8 cellular contexts compared by ENCODE assay signal in genomic region chr5:132422720-132423442, GRCh38. TPM values are rescaled to one million over a fixed set of nuclear protein-coding genes. Genes with fewer than 3 reads are reported as not detected.
DNase-seq lines count a peak whose midpoint lies in the region; ATAC-seq, FAIRE-seq and TF ChIP-seq lines count a peak whose summit lies in the region.

No MANE protein-coding gene starts in this region.

- no peaks in the 10 kb centered on the region for H4K20me1 ChIP-seq in PC-9 (ENCODE audit: insufficient read depth)

- no peak for DNase-seq in GM12892 (ENCODE audit: insufficient read length)
- DNase-seq in PC-9, result peak in 1 of 2 experiments; percentile 83
- no peak for DNase-seq in RCC 7860 (ENCODE audit: low spot score)
- no peak for DNase-seq in NCI-H2171 (lab: John Stamatoyannopoulos, UW)
- no peak for DNase-seq in A172 (ENCODE audit: low spot score)

- POLR2A ChIA-PET in PC-9 (lab: Charles Lee; ENCODE audit: unreplicated experiment), result interaction anchor here (0.6 to 1.3 kb wide), 3 partner anchors 12 to 58 kb away, joined by 3 to 10 read pairs (median 9); no protein-coding TSS in a partner anchor

- peak; percentile 56; the same call in 1 of the 2 replicates for TF ChIP-seq POLR2A in GM12892 (IDR thresholded peaks at IDR 0.05; ENCODE audit: low read depth, low read length)

- H3K9me3 ChIP-seq in PC-9 (ENCODE audit: insufficient read depth, low read depth), result no peaks in the 10 kb centered on the region
- no peaks in the 10 kb centered on the region for H3K9me3 ChIP-seq in skeletal muscle tissue (ENCODE audit: control insufficient read depth in 3 of 3, low read length in 3 of 3)

- CTCF ChIA-PET in PC-9 (lab: Charles Lee), result no interaction called here

- H3K79me2 ChIP-seq in PC-9 (ENCODE audit: low read depth), result no peaks in the 10 kb centered on the region

- peaks cover 23% of the 10 kb centered on the region for H3F3A ChIP-seq in PC-9 (ENCODE audit: insufficient read depth, low read depth)

- H3K27ac ChIP-seq in PC-9 (peak overlapping the region; percentile 49), skeletal muscle tissue (ENCODE audit: low read depth, low read length) (peak overlapping the region; percentile 75)

- peak overlapping the region; percentile 23 to 71 (median 45) for H3K9ac ChIP-seq in skeletal muscle tissue (ENCODE audit: low read depth in 1 of 3, low read length in 3 of 3)

- no peak overlapping the region for H2AFZ ChIP-seq in PC-9

- H3K36me3 ChIP-seq in PC-9 (ENCODE audit: low read depth) (no peaks in the 10 kb centered on the region), skeletal muscle tissue (ENCODE audit: control insufficient read depth in 3 of 3, insufficient read depth in 3 of 3, low read length in 3 of 3) (peaks cover 5 to 13% (median 5%) of the 10 kb centered on the region in 3 donors)

- ATAC-seq in HG02678 (IDR thresholded peaks at IDR 0.05; ENCODE audit: unreplicated experiment) (peak; percentile 40), esophagus mucosa (peak; percentile 65)

- FAIRE-seq in GM12892 (lab: Jason Lieb, UNC) (peak; percentile 95), RCC 7860 (lab: Jason Lieb, UNC) (no peak)

- no peaks in the 10 kb centered on the region for H3K27me3 ChIP-seq in PC-9 (ENCODE audit: insufficient read depth, low read depth)
- no peaks in the 10 kb centered on the region for H3K27me3 ChIP-seq in skeletal muscle tissue (ENCODE audit: control insufficient read depth in 3 of 3, insufficient read depth in 3 of 3, low read length in 3 of 3)

- H3K4me3 ChIP-seq in PC-9, result no peak overlapping the region
- peak overlapping the region; percentile 29 to 42 (median 41) for H3K4me3 ChIP-seq in skeletal muscle tissue (ENCODE audit: low read length in 3 of 3)

- H3K4me1 ChIP-seq in PC-9 (replicated peaks; ENCODE audit: insufficient read depth) (peaks cover 75% of the 10 kb centered on the region), skeletal muscle tissue (ENCODE audit: control insufficient read depth in 3 of 3, insufficient read depth in 3 of 3, low read length in 3 of 3) (peaks cover 85 to 92% (median 89%) of the 10 kb centered on the region in 3 donors)

- BruUV-seq in PC-9 (replicated peaks; lab: Mats Ljungman, UMichigan), result no TSS peak

- peak overlapping the region; percentile 42 for H3K4me2 ChIP-seq in PC-9

- no peak for TF ChIP-seq CTCF in PC-9 (conservative IDR thresholded peaks at IDR 0.05)

- H3K9me2 ChIP-seq in PC-9 (ENCODE audit: insufficient read depth), result no peaks in the 10 kb centered on the region

- intact Hi-C loops in PC-9 (cut with micrococcal nuclease; ENCODE audit: unreplicated experiment), result no loop called here

RNA-seq across cellular contexts. Expression of gene SLC22A5, which starts 53.4 kb away (rescaled TPM):
- 1.5 TPM for polyA plus RNA-seq in GM12892 (2012; ENCODE audit: missing spikeins)
- 13.5 and 15.2 TPM in 2 replicates for total RNA-seq in PC-9 (2021)
- total RNA-seq in esophagus mucosa, result 2.7 TPM
- total RNA-seq in skeletal muscle tissue, result 2.1 TPM
- total RNA-seq in A172 (2014; rRNA removed; shearing (Covaris generic)), result 5.7 and 5.9 TPM in 2 replicates
